ENCODE assay signal across 6 cellular contexts in the genomic region with DNA sequence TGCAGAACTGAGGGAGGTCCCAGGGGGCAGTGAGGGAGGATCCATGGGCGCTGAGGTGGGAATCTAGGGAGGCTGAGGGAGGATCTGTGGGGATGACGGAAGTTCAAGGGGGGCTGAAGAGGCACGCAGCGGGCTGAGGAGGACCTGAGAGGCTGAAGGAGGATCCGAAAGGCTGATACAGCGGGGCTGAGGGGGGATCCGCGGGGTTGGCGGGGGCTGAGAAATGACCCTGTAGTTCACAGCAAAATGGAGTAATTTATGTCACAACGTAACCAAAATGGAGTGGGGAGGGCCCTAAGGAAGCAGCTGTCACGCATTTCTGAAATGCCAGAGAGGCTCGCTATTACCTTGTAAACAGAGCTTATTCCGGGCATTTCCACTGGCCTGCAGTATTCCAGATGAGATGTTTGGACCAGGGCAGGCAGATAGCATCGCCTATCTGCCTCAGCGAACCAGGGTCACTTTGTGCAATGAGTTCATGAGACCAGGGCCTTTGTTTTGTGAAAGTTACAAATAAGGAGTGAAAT. TPM values are rescaled to one million over a fixed set of nuclear protein-coding genes. Genes with fewer than 3 reads are reported as not detected.
DNase-seq lines count a peak whose midpoint lies in the region; ATAC-seq and TF ChIP-seq lines count a peak whose summit lies in the region.

No MANE protein-coding gene starts in this region.

- DNase-seq in GM10248 (ENCODE audit: extremely low spot score) (peak; percentile 10), Panc1 (ENCODE audit: low read depth, low spot score) (no peak), uterus (peak in 1 of 2 donors; percentile 52), AG20443 (ENCODE audit: low spot score) (no peak)

- H3K4me3 ChIP-seq in Panc1 (ENCODE audit: low read depth in 2 of 2, low read length in 2 of 2), result peak overlapping the region; percentile 94 to 100
- peak overlapping the region; percentile 85 for H3K4me3 ChIP-seq in iPS-18a (ENCODE audit: low read length)
- peak overlapping the region; percentile 71 to 82 for H3K4me3 ChIP-seq in uterus

- POLR2A ChIA-PET in GM10248 (lab: Yijun Ruan, JAX) (interaction anchor here (0.9 kb wide), 1 partner anchor 21 kb away, joined by 3 read pairs; no protein-coding TSS in a partner anchor), Panc1 (lab: Charles Lee) (no interaction called here)

- peaks cover 5% of the 10 kb centered on the region; the same call in 1 of the 2 replicates for H3K4me1 ChIP-seq in Panc1 (ENCODE audit: control insufficient read depth, insufficient read depth, low read length)
- H3K4me1 ChIP-seq in iPS-18a (ENCODE audit: control insufficient read depth, low read depth, low read length), result no peaks in the 10 kb centered on the region
- peaks cover 0 to 12% of the 10 kb centered on the region in 2 donors for H3K4me1 ChIP-seq in uterus

- peak overlapping the region; percentile 56 for H3K9ac ChIP-seq in iPS-18a (ENCODE audit: low read length)

- CTCF ChIA-PET in GM10248 (lab: Yijun Ruan, JAX), result interaction anchor here (1.0 to 2.8 kb wide), 6 partner anchors 12 to 1446 kb away, joined by 3 to 18 read pairs (median 3); partner anchors contain the start of gene IBA57
- CTCF ChIA-PET in Panc1 (lab: Charles Lee), result interaction anchor here (0.6 kb wide), 1 partner anchor 21 kb away, joined by 3 read pairs; no protein-coding TSS in a partner anchor

- no peak for ATAC-seq in Panc1
- no peak for ATAC-seq in GM18520 (IDR thresholded peaks at IDR 0.05; ENCODE audit: unreplicated experiment)

- H3K27me3 ChIP-seq in Panc1 (ENCODE audit: control insufficient read depth, insufficient read depth, low read length) (no peaks in the 10 kb centered on the region), iPS-18a (ENCODE audit: control insufficient read depth, insufficient read depth, low read length) (peaks cover 8% of the 10 kb centered on the region), uterus (no peaks in the 10 kb centered on the region)

- TF ChIP-seq CTCF in GM10248 (IDR thresholded peaks at IDR 0.05; ENCODE audit: control extremely low read depth, extremely low read depth, low read depth, missing control alignments), result no peak
- no peak for TF ChIP-seq CTCF in Panc1 (IDR thresholded peaks at IDR 0.05)
- TF ChIP-seq CTCF in uterus (IDR thresholded peaks at IDR 0.05), result no peak

- no peaks in the 10 kb centered on the region for H3K9me3 ChIP-seq in Panc1 (ENCODE audit: control insufficient read depth, insufficient read depth, low read depth, low read length)
- H3K9me3 ChIP-seq in iPS-18a (ENCODE audit: control insufficient read depth, low read depth, low read length), result no peaks in the 10 kb centered on the region
- H3K9me3 ChIP-seq in uterus, result no peaks in the 10 kb centered on the region

- H3K36me3 ChIP-seq in Panc1 (ENCODE audit: control insufficient read depth, insufficient read depth, low read length) (peaks cover 2% of the 10 kb centered on the region; the same call in 1 of the 2 replicates), iPS-18a (ENCODE audit: control insufficient read depth, low read depth, low read length) (peaks cover 19% of the 10 kb centered on the region), uterus (no peaks in the 10 kb centered on the region)

- in situ Hi-C loops in Panc1 (cut with HindIII; ENCODE audit: low pct_unique_long_range_greater_than_20kb, low sequenced_read_pairs), result no loop called here

- H3K27ac ChIP-seq in Panc1 (ENCODE audit: low read length), result peak overlapping the region; percentile 67
- H3K27ac ChIP-seq in iPS-18a (ENCODE audit: low read length), result no peak overlapping the region
- peak overlapping the region; percentile 94 to 97 for H3K27ac ChIP-seq in uterus

- no peak for TF ChIP-seq POLR2A in uterus (IDR thresholded peaks at IDR 0.05)

- intact Hi-C loops in Panc1 (cut with micrococcal nuclease; ENCODE audit: unreplicated experiment), result no loop called here
- intact Hi-C loops in uterus (cut with DNase I; ENCODE audit: low total_unique reads), result no loop called here

- TSS peak; percentile 78 for BruUV-seq in Panc1 (replicated peaks; lab: Mats Ljungman, UMichigan)

RNA-seq across cellular contexts. Expression of gene MRPL55, which starts 0.9 kb away (rescaled TPM):
- total RNA-seq in Panc1 (2021; ENCODE audit: unreplicated experiment) (53.0 TPM), uterus (10 to 100 TPM; 19.4 to 43.4 (median 33.6) TPM)
- polyA plus RNA-seq in Panc1 (2012; ENCODE audit: insufficient read length), result 128 TPM

RNA-seq across cellular contexts. Expression of gene C1orf35, which starts 6.9 kb away (rescaled TPM):
- total RNA-seq in Panc1 (2021; ENCODE audit: unreplicated experiment) (24.9 TPM), uterus (10 to 100 TPM in 3 of 4 donors, not detected in 1; 10.6 to 18.6 (median 12.6) TPM)
- polyA plus RNA-seq in Panc1 (2012; ENCODE audit: insufficient read length), result 28.1 TPM

RNA-seq across cellular contexts. Expression of gene ARF1, which starts 27.5 kb away (rescaled TPM):
- 321 TPM for total RNA-seq in Panc1 (2021; ENCODE audit: unreplicated experiment)
- polyA plus RNA-seq in Panc1 (2012; ENCODE audit: insufficient read length), result 556 TPM
- total RNA-seq in uterus, result 100 to 1,000 TPM; 165 to 340 (median 203) TPM

RNA-seq across cellular contexts. Expression of gene GUK1, which starts 30.1 kb away (rescaled TPM):
- total RNA-seq in Panc1 (2021; ENCODE audit: unreplicated experiment) (188 TPM), uterus (100 to 1,000 TPM; 124 to 406 (median 289) TPM)
- 362 TPM for polyA plus RNA-seq in Panc1 (2012; ENCODE audit: insufficient read length)

RNA-seq across cellular contexts. Expression of gene GJC2, which starts 39.7 kb away (rescaled TPM):
- total RNA-seq in Panc1 (2021; ENCODE audit: unreplicated experiment) (2.4 TPM), uterus (10 to 100 TPM in 2 of 4 donors, 1 to 10 TPM in 2; 2.6 to 25.8 (median 10.7) TPM)
- 4.4 TPM for polyA plus RNA-seq in Panc1 (2012; ENCODE audit: insufficient read length)
